In genomic region chr5:33270671-33271070, GRCh38 we compare ENCODE assay signal across 18 cellular contexts.
DNase-seq lines count a peak whose midpoint lies in the region; ATAC-seq, FAIRE-seq and TF ChIP-seq lines count a peak whose summit lies in the region.
"Had no signal": no experiment of that assay in that cellular context is flagged by ENCODE, and none has a peak within 500 bp of the region (broad histone marks: within the 10 kb centered on the region; RNA-seq: fewer than 3 reads in every experiment).

No MANE protein-coding gene starts in this region.

- no peaks in the 10 kb centered on the region for H3K9me3 ChIP-seq in HEK293 (ENCODE audit: control insufficient read depth, insufficient read depth, low read depth, low read length)

- no peak for ATAC-seq in stimulated activated effector memory CD8-positive, alpha-beta T cell treated with anti-CD3 and anti-CD28 coated beads, Interleukin-12 subunit alpha, Interleukin-12 subunit beta, amount 100 ng/mL, for 72 hours
- ATAC-seq: GM12878 had no signal

- CTCF ChIA-PET in HEK293 (lab: Yijun Ruan, JAX): interaction anchor here (0.8 to 1.0 kb wide), 2 partner anchors 10 to 12 kb away, joined by 3 to 4 read pairs; no protein-coding TSS in a partner anchor

- TF ChIP-seq CTCF in HEK293 (tag by site-specific recombination; IDR thresholded peaks at IDR 0.05): no peak
- no peak for TF ChIP-seq CTCF in epithelial cell of esophagus (IDR thresholded peaks at IDR 0.05; ENCODE audit: insufficient read depth, low read depth, low read length, missing control alignments)
- TF ChIP-seq CTCF in osteocyte (IDR thresholded peaks at IDR 0.05): no peak

- FAIRE-seq in RCC 7860 (lab: Jason Lieb, UNC): peak; percentile 28
- FAIRE-seq: A204.1, GM12878, GM18507 had no signal

- peak overlapping the region; percentile 31 for H3K27ac Mint-ChIP-seq in osteocyte (ENCODE audit: unreplicated experiment)
- no peak overlapping the region for H3K27ac Mint-ChIP-seq in stimulated activated effector memory CD8-positive, alpha-beta T cell treated with anti-CD3 and anti-CD28 coated beads, Interleukin-12 subunit alpha, Interleukin-12 subunit beta, amount 100 ng/mL, for 72 hours
- H3K27ac Mint-ChIP-seq: B cell; CD4-positive, alpha-beta T cell; H9 had no signal

- no peak overlapping the region for H3K27ac ChIP-seq in HEK293 (ENCODE audit: extremely low read depth, low read depth, low read length)

- no peak overlapping the region for H3K4me3 ChIP-seq in HEK293 (ENCODE audit: low read depth, low read length)
- no peak overlapping the region for H3K4me3 ChIP-seq in epithelial cell of esophagus (ENCODE audit: low read length)
- H3K4me3 ChIP-seq: GM12878 had no signal

- DNase-seq in RCC 7860 (ENCODE audit: low spot score) (no peak), epithelial cell of esophagus (ENCODE audit: low read depth) (peak; percentile 79), osteocyte (ENCODE audit: extremely low spot score, unreplicated experiment) (no peak), NCI-H2081 (lab: John Stamatoyannopoulos, UW) (no peak), NCI-H128 (lab: John Stamatoyannopoulos, UW; ENCODE audit: unreplicated experiment) (no peak)
- DNase-seq in stimulated activated effector memory CD8-positive, alpha-beta T cell treated with anti-CD3 and anti-CD28 coated beads, Interleukin-12 subunit alpha, Interleukin-12 subunit beta, amount 100 ng/mL, for 72 hours (ENCODE audit: low spot score in 2 of 2): no peak
- DNase-seq: C1 segment of cervical spinal cord; Calu3; CD4-positive, alpha-beta T cell; DMS 273 treated with DMSO at 0.1 percent for 48 hours; DMS79; GOT3; H9 had no signal

- POLR2A ChIA-PET in HEK293 (lab: Yijun Ruan, JAX): no interaction called here

- H3K4me1 ChIP-seq in HEK293 (ENCODE audit: control insufficient read depth, insufficient read depth, low read length): no peaks in the 10 kb centered on the region

- no peaks in the 10 kb centered on the region for H3K9me3 Mint-ChIP-seq in osteocyte (ENCODE audit: unreplicated experiment)
- H3K9me3 Mint-ChIP-seq in stimulated activated effector memory CD8-positive, alpha-beta T cell treated with anti-CD3 and anti-CD28 coated beads, Interleukin-12 subunit alpha, Interleukin-12 subunit beta, amount 100 ng/mL, for 72 hours: peaks cover 3% of the 10 kb centered on the region
- H3K9me3 Mint-ChIP-seq: H9 had no signal

- H3K4me1 Mint-ChIP-seq in osteocyte (ENCODE audit: unreplicated experiment): peaks cover 45% of the 10 kb centered on the region
- H3K4me1 Mint-ChIP-seq in stimulated activated effector memory CD8-positive, alpha-beta T cell treated with anti-CD3 and anti-CD28 coated beads, Interleukin-12 subunit alpha, Interleukin-12 subunit beta, amount 100 ng/mL, for 72 hours: no peaks in the 10 kb centered on the region
- H3K4me1 Mint-ChIP-seq: B cell, H9 had no signal

- H3K36me3 Mint-ChIP-seq in osteocyte (ENCODE audit: unreplicated experiment): no peaks in the 10 kb centered on the region
- no peaks in the 10 kb centered on the region for H3K36me3 Mint-ChIP-seq in stimulated activated effector memory CD8-positive, alpha-beta T cell treated with anti-CD3 and anti-CD28 coated beads, Interleukin-12 subunit alpha, Interleukin-12 subunit beta, amount 100 ng/mL, for 72 hours

- no peak overlapping the region for H3K4me3 Mint-ChIP-seq in osteocyte (ENCODE audit: unreplicated experiment)
- no peak overlapping the region for H3K4me3 Mint-ChIP-seq in stimulated activated effector memory CD8-positive, alpha-beta T cell treated with anti-CD3 and anti-CD28 coated beads, Interleukin-12 subunit alpha, Interleukin-12 subunit beta, amount 100 ng/mL, for 72 hours
- H3K4me3 Mint-ChIP-seq: B cell; CD4-positive, alpha-beta T cell; H9 had no signal

- H3K36me3 ChIP-seq in HEK293 (ENCODE audit: control insufficient read depth in 2 of 2, insufficient read depth in 1 of 2, low read length in 2 of 2): no peaks in the 10 kb centered on the region

- no peaks in the 10 kb centered on the region for H3K27me3 Mint-ChIP-seq in osteocyte (ENCODE audit: unreplicated experiment)
- H3K27me3 Mint-ChIP-seq: CD4-positive, alpha-beta T cell had no signal

TF ChIP-seq in HEK293, 187 proteins besides CTCF, POLR2A, EP300 and RAD21:
- TF ChIP-seq ZNF391 (tag by site-specific recombination; IDR thresholded peaks at IDR 0.05; ENCODE audit: borderline replicate concordance, low read depth) (no peak), SCRT2 (tag by site-specific recombination; IDR thresholded peaks at IDR 0.05) (0 out of 2 replicates have a peak, but pooled peaks have one; percentile 16), SCRT1 (tag by site-specific recombination; IDR thresholded peaks at IDR 0.05; ENCODE audit: borderline replicate concordance) (no peak), GLIS2 (tag by site-specific recombination; IDR thresholded peaks at IDR 0.05) (no peak), ZNF394 (tag by site-specific recombination; IDR thresholded peaks at IDR 0.05; ENCODE audit: borderline replicate concordance) (no peak)
